ENCODE assay signal across 1 cellular context in genomic region chr15:88913017-88913849, GRCh38.
TF ChIP-seq lines count a peak whose summit lies in the region.

MFGE8 (minus strand) TSS chr15:88913379; CDS start chr15:88913319, 60 bp downstream.

TF ChIP-seq in A549, 52 proteins besides CTCF, POLR2A, EP300 and RAD21 (continued from another document):
- peak; percentile 66; the same call in 1 of the 3 replicates for TF ChIP-seq BCL3 (IDR thresholded peaks at IDR 0.05)
